ENCODE assay signal across 8 cellular contexts in the genomic region with DNA sequence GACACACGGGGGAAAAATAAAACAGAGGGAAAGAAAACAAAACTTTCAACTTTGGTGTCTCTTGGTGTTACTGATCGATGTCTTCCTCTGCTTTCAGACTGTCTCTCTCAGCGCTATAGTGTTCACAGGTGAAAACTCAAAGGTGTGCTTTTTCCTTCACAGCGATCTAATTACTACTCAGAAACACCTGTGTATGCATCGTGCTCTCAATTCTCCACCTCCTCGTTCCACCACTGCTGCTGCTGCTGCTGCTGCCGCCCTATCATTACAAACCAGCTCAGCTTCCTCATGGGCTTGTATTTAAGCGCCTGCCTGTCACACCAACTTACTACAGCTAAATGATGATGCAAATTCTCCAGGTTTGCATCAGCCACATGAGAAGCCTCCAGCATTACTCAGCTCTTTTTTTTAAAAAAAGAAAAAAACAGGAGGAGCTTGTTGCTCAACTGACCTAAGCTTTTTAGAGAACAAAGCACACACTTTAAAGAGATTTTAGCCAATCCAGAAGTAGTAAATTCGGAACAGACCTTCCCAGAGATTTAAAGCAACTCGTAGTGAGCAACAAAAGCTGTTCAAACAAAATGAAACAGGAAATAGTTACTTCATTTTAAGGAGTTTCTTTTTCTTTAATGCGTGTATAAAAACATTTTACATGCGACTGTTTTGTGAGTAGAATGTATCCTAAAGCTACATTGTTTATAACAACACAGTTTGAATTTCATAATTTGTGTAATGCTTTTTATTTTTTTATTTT. TPM values are rescaled to one million over a fixed set of nuclear protein-coding genes. Genes with fewer than 3 reads are reported as not detected.
DNase-seq lines count a peak whose midpoint lies in the region; ATAC-seq, FAIRE-seq and TF ChIP-seq lines count a peak whose summit lies in the region.

A gene (minus strand): TSS at position 274 of the 754 bp plus-strand sequence. CDS start 280 bp downstream, outside the sequence.

- H3K9me3 Mint-ChIP-seq in activated T-helper 17 cell treated with anti-CD3 and anti-CD28 coated beads, Interleukin-2, amount 50 U/mL, for 72 hours, result no peaks in the 10 kb centered on the region

- peak within 1 kb of the TSS; percentile 86 for H3K4me3 Mint-ChIP-seq in activated T-helper 17 cell treated with anti-CD3 and anti-CD28 coated beads, Interleukin-2, amount 50 U/mL, for 72 hours

- no peaks in the 10 kb centered on the region for H4K20me1 ChIP-seq in DOHH2 (ENCODE audit: control insufficient read depth, insufficient read depth, low read depth, low read length)

- no peaks in the 10 kb centered on the region for H3K9me2 ChIP-seq in DOHH2 (replicated peaks; ENCODE audit: control insufficient read depth, low read length)

- H3K4me3 ChIP-seq in DOHH2 (ENCODE audit: low read length), result peak within 1 kb of the TSS; percentile 63
- peak within 1 kb of the TSS; percentile 58 to 60 for H3K4me3 ChIP-seq in neutrophil (ENCODE audit: low read depth in 1 of 2, low read length in 1 of 2)

- peak; percentile 98 for ATAC-seq in GM21423 (IDR thresholded peaks at IDR 0.05; ENCODE audit: unreplicated experiment)
- ATAC-seq in activated T-helper 17 cell treated with anti-CD3 and anti-CD28 coated beads, Interleukin-2, amount 50 U/mL, for 72 hours (replicated peaks), result peak; percentile 92
- ATAC-seq in foreskin keratinocyte, result peak; percentile 96

- H3F3A ChIP-seq in DOHH2 (ENCODE audit: control insufficient read depth, insufficient read depth), result peaks cover 6% of the 10 kb centered on the region

- H3K27ac ChIP-seq in DOHH2 (ENCODE audit: low read depth, low read length) (peak within 1 kb of the TSS; percentile 86), foreskin keratinocyte (peak within 1 kb of the TSS; percentile 86), neutrophil (peak within 1 kb of the TSS; percentile 90)

- H3K79me2 ChIP-seq in DOHH2 (ENCODE audit: control insufficient read depth, low read length), result no peaks in the 10 kb centered on the region

- H3K36me3 Mint-ChIP-seq in activated T-helper 17 cell treated with anti-CD3 and anti-CD28 coated beads, Interleukin-2, amount 50 U/mL, for 72 hours (ENCODE audit: low read depth), result peaks cover 4% of the 10 kb centered on the region

- peak; percentile 99 for DNase-seq in HT1080 (ENCODE audit: low read depth)
- DNase-seq in NOMO-1 treated with DMSO at 0.1 percent for 48 hours (lab: John Stamatoyannopoulos, UW; ENCODE audit: unreplicated experiment), result peak; percentile 99
- peak; percentile 99 for DNase-seq in foreskin keratinocyte
- peak; percentile 56 for DNase-seq in urothelium cell line (ENCODE audit: low spot score)

- peaks cover 35% of the 10 kb centered on the region for H3K4me1 ChIP-seq in DOHH2 (ENCODE audit: control insufficient read depth, low read length)
- H3K4me1 ChIP-seq in foreskin keratinocyte, result peaks cover 7% of the 10 kb centered on the region
- peaks cover 17 to 18% of the 10 kb centered on the region in 2 experiments for H3K4me1 ChIP-seq in neutrophil (ENCODE audit: control insufficient read depth in 1 of 2, insufficient read depth in 1 of 2, low read depth in 1 of 2, low read length in 1 of 2)

- no peak for FAIRE-seq in urothelium cell line (lab: Jason Lieb, UNC)

- no peaks in the 10 kb centered on the region for H3K27me3 ChIP-seq in DOHH2 (ENCODE audit: control insufficient read depth, low read length)
- H3K27me3 ChIP-seq in foreskin keratinocyte, result no peaks in the 10 kb centered on the region
- no peaks in the 10 kb centered on the region for H3K27me3 ChIP-seq in neutrophil

- H3K4me1 Mint-ChIP-seq in activated T-helper 17 cell treated with anti-CD3 and anti-CD28 coated beads, Interleukin-2, amount 50 U/mL, for 72 hours, result peaks cover 11% of the 10 kb centered on the region

- peak within 1 kb of the TSS; percentile 90 for H3K27ac Mint-ChIP-seq in activated T-helper 17 cell treated with anti-CD3 and anti-CD28 coated beads, Interleukin-2, amount 50 U/mL, for 72 hours

- H3K36me3 ChIP-seq in DOHH2 (ENCODE audit: control insufficient read depth, low read length) (no peaks in the 10 kb centered on the region), neutrophil (no peaks in the 10 kb centered on the region)

- no peaks in the 10 kb centered on the region for H3K27me3 Mint-ChIP-seq in activated T-helper 17 cell treated with anti-CD3 and anti-CD28 coated beads, Interleukin-2, amount 50 U/mL, for 72 hours

- TF ChIP-seq CTCF in DOHH2 (IDR thresholded peaks at IDR 0.05; ENCODE audit: low read depth, low read length, poor library complexity, severe bottlenecking), result no peak
- TF ChIP-seq CTCF in foreskin keratinocyte (conservative IDR thresholded peaks at IDR 0.05), result no peak
- peak; percentile 73 for TF ChIP-seq CTCF in neutrophil (IDR thresholded peaks at IDR 0.05)

- H3K4me2 ChIP-seq in DOHH2 (ENCODE audit: low read length), result peak within 1 kb of the TSS; percentile 63

- no peaks in the 10 kb centered on the region for H3K9me3 ChIP-seq in DOHH2 (ENCODE audit: control insufficient read depth, insufficient read depth, low read length)
- H3K9me3 ChIP-seq in neutrophil, result no peaks in the 10 kb centered on the region

RNA-seq across cellular contexts. Expression of the gene that starts here (rescaled TPM):
- total RNA-seq in HT1080 (2014; rRNA removed; shearing (Covaris generic)), result 12.6 and 12.8 TPM in 2 replicates
- 15.4 and 22.0 TPM in 2 replicates for polyA plus RNA-seq in HT1080 (2015; cell fraction: cytosol; rRNA removed)
- polyA plus RNA-seq in HT1080 (2015; cell fraction: nucleus; rRNA removed), result 41.7 and 44.6 TPM in 2 replicates
- total RNA-seq in activated T-helper 17 cell treated with anti-CD3 and anti-CD28 coated beads, Interleukin-2, amount 50 U/mL, for 72 hours, result 1 to 10 TPM; 1.1 to 5.7 TPM
- total RNA-seq in foreskin keratinocyte, result 14.3 and 29.3 TPM in 2 replicates
- polyA plus RNA-seq in foreskin keratinocyte, result 2.7 and 4.7 TPM in 2 replicates

Comparison
In these comparisons a context has a peak if more than half of its experiments do, and no peak if none do; other contexts are left out.
1. Peak in every context shown above with its lines: DNase-seq, ATAC-seq, H3K4me3 ChIP-seq and H3K27ac ChIP-seq.